ENCODE assay signal across 6 cellular contexts in genomic region chr17:21648125-21648524, GRCh38. TPM values are rescaled to one million over a fixed set of nuclear protein-coding genes. Genes with fewer than 3 reads are reported as not detected.
"Had no signal": no experiment of that assay in that cellular context is flagged by ENCODE, and none has a peak within 500 bp of the region (broad histone marks: within the 10 kb centered on the region; RNA-seq: fewer than 3 reads in every experiment).

No MANE protein-coding gene starts in this region.

RNA-seq across cellular contexts. Expression of gene KCNJ18, which starts 44.2 kb away (rescaled TPM):
- total RNA-seq: GM23248, GM23338, H1, H7, H9, HFFc6 had no signal
